In genomic region chr17:59513934-59514841, GRCh38 we compare ENCODE assay signal across 8 cellular contexts. TPM values are rescaled to one million over a fixed set of nuclear protein-coding genes. Genes with fewer than 3 reads are reported as not detected.
A peak's percentile ranks its signal among the peaks of the same experiment; 100 is the strongest.
DNase-seq lines count a peak whose midpoint lies in the region; ATAC-seq and TF ChIP-seq lines count a peak whose summit lies in the region.

No MANE protein-coding gene starts in this region.

- in situ Hi-C loops in astrocyte of the spinal cord (cut with HindIII; ENCODE audit: low sequenced_read_pairs): no loop called here

- H3K36me3 Mint-ChIP-seq in activated CD8-positive, alpha-beta T cell treated with anti-CD3 and anti-CD28 coated beads for 36 hours (ENCODE audit: low read depth): no peaks in the 10 kb centered on the region

- H3K9me3 Mint-ChIP-seq in activated CD8-positive, alpha-beta T cell treated with anti-CD3 and anti-CD28 coated beads for 36 hours: no peaks in the 10 kb centered on the region

- H3K4me3 ChIP-seq in astrocyte of the spinal cord (ENCODE audit: low read depth, low read length): no peak overlapping the region

- intact Hi-C loops in activated CD8-positive, alpha-beta T cell treated with anti-CD3 and anti-CD28 coated beads for 36 hours (cut with micrococcal nuclease): no loop called here

- no peak overlapping the region for H3K27ac Mint-ChIP-seq in activated CD8-positive, alpha-beta T cell treated with anti-CD3 and anti-CD28 coated beads for 36 hours

- H3K27me3 Mint-ChIP-seq in activated CD8-positive, alpha-beta T cell treated with anti-CD3 and anti-CD28 coated beads for 36 hours: no peaks in the 10 kb centered on the region

- TF ChIP-seq CTCF in astrocyte of the spinal cord (IDR thresholded peaks at IDR 0.05; ENCODE audit: low read depth, low read length): no peak
- no peak for TF ChIP-seq CTCF in activated CD8-positive, alpha-beta T cell treated with anti-CD3 and anti-CD28 coated beads for 36 hours (IDR thresholded peaks at IDR 0.05)

- H3K4me1 Mint-ChIP-seq in activated CD8-positive, alpha-beta T cell treated with anti-CD3 and anti-CD28 coated beads for 36 hours (ENCODE audit: low read depth): no peaks in the 10 kb centered on the region

- POLR2A ChIA-PET in activated CD8-positive, alpha-beta T cell treated with anti-CD3 and anti-CD28 coated beads for 36 hours (lab: Charles Lee): no interaction called here

- DNase-seq in Daoy (ENCODE audit: low read depth) (peak; percentile 48), NCI-H2171 (lab: John Stamatoyannopoulos, UW) (peak; percentile 96), astrocyte of the spinal cord (ENCODE audit: low read depth, low spot score) (peak; percentile 64), left kidney (ENCODE audit: low read depth, low spot score) (peak; percentile 83)
- no peak for DNase-seq in effector CD8-positive, alpha-beta T cell (lab: John Stamatoyannopoulos, UW)
- no peak for DNase-seq in activated CD4-positive, alpha-beta T cell treated with anti-CD3 and anti-CD28 coated beads, Interleukin-2, amount 50 U/mL, for 48 hours
- DNase-seq in activated CD8-positive, alpha-beta T cell treated with anti-CD3 and anti-CD28 coated beads for 36 hours: no peak

- CTCF ChIA-PET in activated CD8-positive, alpha-beta T cell treated with anti-CD3 and anti-CD28 coated beads for 36 hours (lab: Charles Lee): interaction anchor here (1.0 to 3.0 kb wide), 2 partner anchors 7 to 73 kb away, joined by 3 to 15 read pairs; no protein-coding TSS in a partner anchor

- H3K4me3 Mint-ChIP-seq in activated CD8-positive, alpha-beta T cell treated with anti-CD3 and anti-CD28 coated beads for 36 hours: no peak overlapping the region

- ATAC-seq in HG03139 (IDR thresholded peaks at IDR 0.05; ENCODE audit: unreplicated experiment): no peak
- no peak for ATAC-seq in activated CD8-positive, alpha-beta T cell treated with anti-CD3 and anti-CD28 coated beads for 36 hours

RNA-seq across cellular contexts. Expression of gene DHX40, which starts 51.2 kb away (rescaled TPM):
- total RNA-seq in Daoy (2014; rRNA removed; shearing (Covaris generic)): 22.6 and 29.2 TPM in 2 replicates
- 10 to 100 TPM; 24.7 to 24.9 TPM for total RNA-seq in activated CD8-positive, alpha-beta T cell treated with anti-CD3 and anti-CD28 coated beads for 36 hours

Comparison
In these comparisons a context has a peak if more than half of its experiments do, and no peak if none do; other contexts are left out.
1. DNase-seq: peak in Daoy (single experiment), NCI-H2171 (single experiment), astrocyte of the spinal cord (single experiment) and left kidney (single experiment); none in effector CD8-positive, alpha-beta T cell (single experiment), activated CD4-positive, alpha-beta T cell treated with anti-CD3 and anti-CD28 coated beads, Interleukin-2, amount 50 U/mL, for 48 hours (0 of 2) and activated CD8-positive, alpha-beta T cell treated with anti-CD3 and anti-CD28 coated beads for 36 hours (single experiment).